ENCODE assay signal across 8 cellular contexts in the genomic region with DNA sequence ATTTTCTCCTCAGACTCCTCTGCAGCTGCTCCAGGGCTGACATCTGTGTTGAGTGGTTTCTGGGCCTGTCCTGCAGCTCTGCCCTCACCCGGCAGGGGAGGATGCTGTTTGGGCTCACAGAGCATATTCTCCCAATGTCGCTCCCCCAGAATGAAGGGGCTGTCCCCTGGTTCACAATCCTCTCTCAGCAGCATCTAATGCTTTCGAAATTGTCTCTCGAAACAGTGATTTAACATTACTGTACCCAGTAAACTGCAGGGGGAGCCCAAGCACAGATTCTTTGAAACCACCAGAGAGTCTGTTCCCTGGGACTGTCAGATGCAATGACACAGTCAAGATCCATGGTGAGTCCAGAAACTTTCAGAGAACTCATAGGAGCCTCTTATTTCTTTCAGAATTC.
A peak's percentile ranks its signal among the peaks of the same experiment; 100 is the strongest.
DNase-seq lines count a peak whose midpoint lies in the region; ATAC-seq and TF ChIP-seq lines count a peak whose summit lies in the region.
"Not testable (repeated sequence)": the region's sequence is repeated elsewhere in the genome, so short reads cannot be mapped to it uniquely, and the experiment has no call there.

No MANE protein-coding gene starts in this region.

- H3K27ac ChIP-seq in DND-41 (ENCODE audit: low read length), result peak overlapping the region; percentile 92
- H3K27ac ChIP-seq in SJCRH30, result not testable (repeated sequence)

- peaks cover 85% of the 10 kb centered on the region for H3K4me1 ChIP-seq in DND-41 (ENCODE audit: insufficient read depth, low read length)
- not testable (repeated sequence) for H3K4me1 ChIP-seq in SJCRH30

- CTCF ChIA-PET in activated CD8-positive, alpha-beta memory T cell treated with anti-CD3 and anti-CD28 coated beads, Interleukin-2, amount 10 ng/mL, durations not matched to agents 7 days and 5 days (lab: Charles Lee), result interaction anchor here (0.6 to 2.1 kb wide), 8 partner anchors 9 to 245 kb away, joined by 3 to 7 read pairs (median 4); no protein-coding TSS in a partner anchor

- not testable (repeated sequence) for H3K79me2 ChIP-seq in DND-41 (ENCODE audit: insufficient read depth, low read length)

- peaks cover 19% of the 10 kb centered on the region for H3K4me1 Mint-ChIP-seq in activated CD8-positive, alpha-beta memory T cell treated with anti-CD3 and anti-CD28 coated beads, Interleukin-2, amount 10 ng/mL, durations not matched to agents 7 days and 5 days
- peaks cover 23 to 29% of the 10 kb centered on the region in 2 donors for H3K4me1 Mint-ChIP-seq in stimulated activated naive B cell treated with anti-CD40 and anti-IgM and Interleukin-4, amounts not matched to agents 10 μg/mL and 1 μg/mL and 100 μg/mL, for 72 hours

- H2AFZ ChIP-seq in DND-41 (ENCODE audit: low read depth, low read length), result not testable (repeated sequence)

- not testable (repeated sequence) for H4K20me1 ChIP-seq in DND-41 (ENCODE audit: insufficient read depth, low read length)

- H3K36me3 ChIP-seq in DND-41 (ENCODE audit: insufficient read depth, low read length); SJCRH30: not testable (repeated sequence)

- not testable (repeated sequence) for H3K4me3 ChIP-seq in DND-41 (ENCODE audit: low read depth in 1 of 2, low read length in 2 of 2); SJCRH30

- not testable (repeated sequence) for H3K27ac Mint-ChIP-seq in activated CD8-positive, alpha-beta memory T cell treated with anti-CD3 and anti-CD28 coated beads, Interleukin-2, amount 10 ng/mL, durations not matched to agents 7 days and 5 days; stimulated activated naive B cell treated with anti-CD40 and anti-IgM and Interleukin-4, amounts not matched to agents 10 μg/mL and 1 μg/mL and 100 μg/mL, for 72 hours

- peak; percentile 78 for TF ChIP-seq CTCF in DND-41 (IDR thresholded peaks at IDR 0.05; ENCODE audit: borderline replicate concordance, extremely low read depth, low read length, poor library complexity, severe bottlenecking)

- H3K27me3 ChIP-seq in DND-41 (ENCODE audit: insufficient read depth, low read length, poor library complexity); SJCRH30: not testable (repeated sequence)

- peak overlapping the region; percentile 50 for H3K9ac ChIP-seq in DND-41 (ENCODE audit: low read depth, low read length)

- H3K9me3 Mint-ChIP-seq in activated CD8-positive, alpha-beta memory T cell treated with anti-CD3 and anti-CD28 coated beads, Interleukin-2, amount 10 ng/mL, durations not matched to agents 7 days and 5 days (ENCODE audit: low read depth); stimulated activated naive B cell treated with anti-CD40 and anti-IgM and Interleukin-4, amounts not matched to agents 10 μg/mL and 1 μg/mL and 100 μg/mL, for 72 hours: not testable (repeated sequence)

- not testable (repeated sequence) for H3K9me3 ChIP-seq in DND-41 (ENCODE audit: insufficient read depth, low read length, severe bottlenecking); SJCRH30 (replicated peaks)

- not testable (repeated sequence) for H3K4me3 Mint-ChIP-seq in activated CD8-positive, alpha-beta memory T cell treated with anti-CD3 and anti-CD28 coated beads, Interleukin-2, amount 10 ng/mL, durations not matched to agents 7 days and 5 days; stimulated activated naive B cell treated with anti-CD40 and anti-IgM and Interleukin-4, amounts not matched to agents 10 μg/mL and 1 μg/mL and 100 μg/mL, for 72 hours

- peak; percentile 92 for DNase-seq in DND-41
- DNase-seq in NCI-H146 (lab: John Stamatoyannopoulos, UW), result peak; percentile 37
- peak; percentile 21 to 48 for DNase-seq in SJCRH30
- peak; percentile 73 for DNase-seq in activated CD8-positive, alpha-beta memory T cell treated with anti-CD3 and anti-CD28 coated beads, Interleukin-2, amount 10 ng/mL, durations not matched to agents 7 days and 5 days
- DNase-seq in central memory CD4-positive, alpha-beta T cell, result peak; percentile 28
- DNase-seq in mucosa of gallbladder (ENCODE audit: low spot score), result peak; percentile 49
- peak; percentile 61 for DNase-seq in stimulated activated naive B cell treated with anti-CD40 and anti-IgM and Interleukin-4, amounts not matched to agents 10 μg/mL and 1 μg/mL and 100 μg/mL, for 72 hours

- peaks cover 37% of the 10 kb centered on the region for H3K27me3 Mint-ChIP-seq in activated CD8-positive, alpha-beta memory T cell treated with anti-CD3 and anti-CD28 coated beads, Interleukin-2, amount 10 ng/mL, durations not matched to agents 7 days and 5 days
- not testable (repeated sequence) for H3K27me3 Mint-ChIP-seq in stimulated activated naive B cell treated with anti-CD40 and anti-IgM and Interleukin-4, amounts not matched to agents 10 μg/mL and 1 μg/mL and 100 μg/mL, for 72 hours

- H3K4me2 ChIP-seq in DND-41 (ENCODE audit: insufficient read depth, low read length), result peak overlapping the region; percentile 38

- H3K36me3 Mint-ChIP-seq in activated CD8-positive, alpha-beta memory T cell treated with anti-CD3 and anti-CD28 coated beads, Interleukin-2, amount 10 ng/mL, durations not matched to agents 7 days and 5 days; stimulated activated naive B cell treated with anti-CD40 and anti-IgM and Interleukin-4, amounts not matched to agents 10 μg/mL and 1 μg/mL and 100 μg/mL, for 72 hours: not testable (repeated sequence)

- ATAC-seq in DND-41 (ENCODE audit: insufficient read depth, low read depth) (peak; percentile 68), HG03175 (IDR thresholded peaks at IDR 0.05; ENCODE audit: unreplicated experiment) (peak; percentile 51)
- ATAC-seq in activated CD8-positive, alpha-beta memory T cell treated with anti-CD3 and anti-CD28 coated beads, Interleukin-2, amount 10 ng/mL, durations not matched to agents 7 days and 5 days, result peak; percentile 81
- ATAC-seq in stimulated activated naive B cell treated with anti-CD40 and anti-IgM and Interleukin-4, amounts not matched to agents 10 μg/mL and 1 μg/mL and 100 μg/mL, for 72 hours (replicated peaks), result peak; percentile 76 to 77

Comparison
In these comparisons a context has a peak if more than half of its experiments do, and no peak if none do; other contexts are left out.
1. DNase-seq: peak in every context shown above with its lines; median percentile 92 in DND-41; 73 in activated CD8-positive, alpha-beta memory T cell treated with anti-CD3 and anti-CD28 coated beads, Interleukin-2, amount 10 ng/mL, durations not matched to agents 7 days and 5 days; 61 in stimulated activated naive B cell treated with anti-CD40 and anti-IgM and Interleukin-4, amounts not matched to agents 10 μg/mL and 1 μg/mL and 100 μg/mL, for 72 hours; 49 in mucosa of gallbladder; 37 in NCI-H146; 34 in SJCRH30; 28 in central memory CD4-positive, alpha-beta T cell.